ENCODE assay signal across 28 cellular contexts in the genomic region with DNA sequence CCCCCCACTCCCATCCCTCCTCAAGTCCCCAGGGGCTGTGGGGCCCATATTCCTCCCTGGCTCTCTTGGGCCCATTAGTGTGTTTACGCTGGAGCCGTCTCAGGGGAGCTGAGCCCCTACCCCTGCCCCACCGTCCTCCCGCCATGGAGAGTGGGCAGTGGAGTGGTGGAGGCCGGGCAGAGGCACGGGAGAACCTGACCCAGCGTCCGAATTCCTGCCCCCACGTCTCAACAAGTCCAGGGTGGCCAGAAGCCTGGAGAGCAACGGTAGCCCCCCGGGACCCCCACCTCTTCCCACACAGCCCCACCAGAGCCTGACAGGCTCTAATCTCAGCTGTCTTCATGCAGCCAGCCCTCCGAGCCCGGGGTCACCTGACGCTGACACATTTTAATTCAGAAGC. TPM values are rescaled to one million over a fixed set of nuclear protein-coding genes. Genes with fewer than 3 reads are reported as not detected.
"Had no signal": no experiment of that assay in that cellular context is flagged by ENCODE, and none has a peak within 500 bp of the region (broad histone marks: within the 10 kb centered on the region; RNA-seq: fewer than 3 reads in every experiment).

No MANE protein-coding gene starts in this region.

- H3K9me3 Mint-ChIP-seq: activated naive CD4-positive, alpha-beta T cell treated with anti-CD3 and anti-CD28 coated beads, Interleukin-2, amount 50 U/mL, for 24 hours; activated naive CD8-positive, alpha-beta T cell treated with anti-CD3 and anti-CD28 coated beads, Interleukin-2, amount 50 U/mL, for 24 hours; activated T-helper 1 cell treated with anti-CD3 and anti-CD28 coated beads, Interleukin-12 subunit alpha, Interleukin-12 subunit beta, Interleukin-2, Interleukin-4 antibody, amounts not matched to agents 30 ng/mL and 10 ng/mL and 1 ng/mL, durations not matched to agents 14 hours and 24 hours and 36 hours; central memory CD8-positive, alpha-beta T cell had no signal

- H3K4me1 Mint-ChIP-seq: activated CD4-positive, alpha-beta T cell treated with anti-CD3 and anti-CD28 coated beads for 36 hours; activated naive CD4-positive, alpha-beta T cell treated with anti-CD3 and anti-CD28 coated beads, Interleukin-2, amount 50 U/mL, for 24 hours; activated naive CD8-positive, alpha-beta T cell treated with anti-CD3 and anti-CD28 coated beads, Interleukin-2, amount 50 U/mL, for 24 hours; central memory CD8-positive, alpha-beta T cell had no signal

- H3K27ac Mint-ChIP-seq: activated CD4-positive, alpha-beta T cell treated with anti-CD3 and anti-CD28 coated beads for 36 hours; activated CD8-positive, alpha-beta T cell treated with anti-CD3 and anti-CD28 coated beads, Interleukin-2, amount 10 ng/mL, durations not matched to agents 7 days and 5 days; activated naive CD4-positive, alpha-beta T cell treated with anti-CD3 and anti-CD28 coated beads, Interleukin-2, amount 50 U/mL, for 24 hours; activated naive CD8-positive, alpha-beta T cell treated with anti-CD3 and anti-CD28 coated beads, Interleukin-2, amount 50 U/mL, for 24 hours; activated T-helper 1 cell treated with anti-CD3 and anti-CD28 coated beads, Interleukin-12 subunit alpha, Interleukin-12 subunit beta, Interleukin-2, Interleukin-4 antibody, amounts not matched to agents 30 ng/mL and 10 ng/mL and 1 ng/mL, durations not matched to agents 14 hours and 24 hours and 36 hours had no signal

- H3K27ac ChIP-seq: VCaP had no signal

- H3K27me3 Mint-ChIP-seq: activated CD4-positive, alpha-beta T cell treated with anti-CD3 and anti-CD28 coated beads for 36 hours; activated naive CD4-positive, alpha-beta T cell treated with anti-CD3 and anti-CD28 coated beads, Interleukin-2, amount 50 U/mL, for 24 hours had no signal

- DNase-seq: activated CD4-positive, alpha-beta T cell treated with anti-CD3 and anti-CD28 coated beads for 36 hours; activated CD8-positive, alpha-beta memory T cell treated with anti-CD3 and anti-CD28 coated beads, Interleukin-2, amount 50 U/mL, for 48 hours; activated CD8-positive, alpha-beta T cell treated with anti-CD3 and anti-CD28 coated beads, Interleukin-2, amount 10 ng/mL, durations not matched to agents 7 days and 5 days; activated effector memory CD4-positive, alpha-beta T cell treated with Interleukin-2 at 50 U/mL for 16 hours; activated naive CD4-positive, alpha-beta T cell; activated naive CD8-positive, alpha-beta T cell treated with anti-CD3 and anti-CD28 coated beads, Interleukin-2, amount 50 U/mL, for 24 hours; activated T-cell treated with anti-CD3 and anti-CD28 coated beads, Interleukin-2, amount 50 U/mL, for 1 hour; amygdala; IMR-90; KG1; NCI-H1048; NCI-H1694 treated with DMSO at 0.1 percent for 48 hours; NCI-H2029 treated with DMSO at 0.1 percent for 48 hours; NCI-H226; NCI-H526 treated with DMSO at 0.1 percent for 48 hours; SIG-M5; T-helper 1 cell had no signal

- H3K4me3 Mint-ChIP-seq: activated CD4-positive, alpha-beta T cell treated with anti-CD3 and anti-CD28 coated beads for 36 hours; activated CD8-positive, alpha-beta T cell treated with anti-CD3 and anti-CD28 coated beads, Interleukin-2, amount 10 ng/mL, durations not matched to agents 7 days and 5 days; activated naive CD4-positive, alpha-beta T cell treated with anti-CD3 and anti-CD28 coated beads, Interleukin-2, amount 50 U/mL, for 24 hours; activated naive CD8-positive, alpha-beta T cell treated with anti-CD3 and anti-CD28 coated beads, Interleukin-2, amount 50 U/mL, for 24 hours; activated T-helper 1 cell treated with anti-CD3 and anti-CD28 coated beads, Interleukin-12 subunit alpha, Interleukin-12 subunit beta, Interleukin-2, Interleukin-4 antibody, amounts not matched to agents 30 ng/mL and 10 ng/mL and 1 ng/mL, durations not matched to agents 14 hours and 24 hours and 36 hours; central memory CD8-positive, alpha-beta T cell had no signal

- H3K36me3 Mint-ChIP-seq: activated naive CD4-positive, alpha-beta T cell treated with anti-CD3 and anti-CD28 coated beads, Interleukin-2, amount 50 U/mL, for 24 hours; brain had no signal

RNA-seq across cellular contexts. Expression of a gene that starts 32.5 kb away (rescaled TPM):
- total RNA-seq: activated CD4-positive, alpha-beta T cell treated with anti-CD3 and anti-CD28 coated beads for 36 hours; activated CD8-positive, alpha-beta T cell treated with anti-CD3 and anti-CD28 coated beads, Interleukin-2, amount 10 ng/mL, durations not matched to agents 7 days and 5 days; activated T-helper 1 cell treated with anti-CD3 and anti-CD28 coated beads, Interleukin-12 subunit alpha, Interleukin-12 subunit beta, Interleukin-2, Interleukin-4 antibody, amounts not matched to agents 30 ng/mL and 10 ng/mL and 1 ng/mL, durations not matched to agents 14 hours and 24 hours and 36 hours; IMR-90; LHCN-M2; M059J; NCI-H460; OCI-LY7; RPMI7951; T-helper 2 cell treated with Interferon-gamma antibody and Interleukin-4, amounts not matched to agents 100 ng/mL and 5 ng/mL, for 36 hours had no signal
- polyA plus RNA-seq: IMR-90 had no signal
